Comparison of ENCODE assay signal across 16 cellular contexts in genomic region chr17:58284613-58285421, GRCh38. TPM values are rescaled to one million over a fixed set of nuclear protein-coding genes. Genes with fewer than 3 reads are reported as not detected.
DNase-seq lines count a peak whose midpoint lies in the region; ATAC-seq, FAIRE-seq and TF ChIP-seq lines count a peak whose summit lies in the region.
"Had no signal": no experiment of that assay in that cellular context is flagged by ENCODE, and none has a peak within 500 bp of the region (broad histone marks: within the 10 kb centered on the region; RNA-seq: fewer than 3 reads in every experiment).

No MANE protein-coding gene starts in this region.

- 49% methylated on average over 6 of the region's 6 CpGs; no CpG with 5 or more reads in 1 of the 2 experiments for WGBS in H1 (ENCODE audit: extremely low coverage in 1 of 2, insufficient coverage in 1 of 2, insufficient read length in 1 of 2, insufficient replicate concordance in 2 of 2, low coverage in 1 of 2, low lambda C conversion rate in 2 of 2, missing lambda C conversion rate in 1 of 2), 2 experiments
- 41 to 71% methylated on average over 6 of the region's 6 CpGs for WGBS in sigmoid colon, 2 donors

- H3K27me3 Mint-ChIP-seq in endothelial cell (ENCODE audit: unreplicated experiment), result peaks cover 7% of the 10 kb centered on the region

- peak; percentile 52 for FAIRE-seq in H1 (lab: Jason Lieb, UNC)

- DNase-seq in NOMO-1 (lab: John Stamatoyannopoulos, UW; ENCODE audit: unreplicated experiment in 2 of 2) (peak; percentile 95 to 99), H1 (ENCODE audit: low read depth in 1 of 2, low spot score in 2 of 2) (peak; percentile 23 to 62), sigmoid colon (peak; percentile 26), endothelial cell (ENCODE audit: low spot score) (no peak), DMS79 treated with DMSO at 0.1 percent for 48 hours (lab: John Stamatoyannopoulos, UW) (no peak)
- DNase-seq: HFFc6, left colon, NCI-H1930, NCI-H526 had no signal

- H3K4me2 ChIP-seq in H1 (ENCODE audit: insufficient read depth in 1 of 2, low read depth in 2 of 2, low read length in 2 of 2), result peak overlapping the region; percentile 9; a peak in 2 of 4 replicates

- peak overlapping the region; percentile 75; the same call in 1 of the 2 replicates for H2BK12ac ChIP-seq in H1 (ENCODE audit: low read depth, low read length)

- H3K4me3 ChIP-seq in HEK293 (ENCODE audit: low read depth, low read length) (no peak overlapping the region), H1 (ENCODE audit: extremely low read depth in 1 of 4, insufficient read depth in 2 of 4, low read depth in 3 of 4, low read length in 4 of 4) (peak overlapping the region in 1 of 4 experiments; percentile 0; a peak in 1 of 8 replicates), sigmoid colon (no peak overlapping the region)

- no peaks in the 10 kb centered on the region; a peak in 1 of 7 replicates for H3K27me3 ChIP-seq in H1 (replicated peaks in 1 of 4; ENCODE audit: control insufficient read depth in 3 of 4, extremely low read depth in 1 of 4, insufficient read depth in 3 of 4, low read length in 3 of 4)
- peaks cover 0 to 20% (median 6%) of the 10 kb centered on the region in 3 donors for H3K27me3 ChIP-seq in sigmoid colon

- H3K23ac ChIP-seq in H1 (ENCODE audit: insufficient read length), result no peak overlapping the region

- peak overlapping the region; percentile 48; the same call in 1 of the 2 replicates for H2BK5ac ChIP-seq in H1 (ENCODE audit: low read depth, low read length)

- no peaks in the 10 kb centered on the region for H3K4me1 Mint-ChIP-seq in endothelial cell (ENCODE audit: unreplicated experiment)

- peak in 1 of 2 experiments; percentile 2; a peak in 1 of 4 replicates for TF ChIP-seq RAD21 in H1 (IDR thresholded peaks at IDR 0.05 in 1 of 2, conservative IDR thresholded peaks at IDR 0.05 in 1 of 2; ENCODE audit: low read depth in 2 of 2, low read length in 2 of 2)

- no peaks in the 10 kb centered on the region for H3K36me3 Mint-ChIP-seq in endothelial cell (ENCODE audit: low read depth, unreplicated experiment)

- peak overlapping the region; percentile 73; the same call in 1 of the 2 replicates for H3K18ac ChIP-seq in H1 (ENCODE audit: extremely low read depth, low read length)

- peak overlapping the region; percentile 21 for H3K56ac ChIP-seq in H1 (replicated peaks; ENCODE audit: insufficient read length, low read depth, low read length)

- H2BK15ac ChIP-seq in H1 (ENCODE audit: low read length), result no peak overlapping the region

- CTCF ChIA-PET in HEK293 (lab: Yijun Ruan, JAX), result interaction anchor here (0.6 to 1.6 kb wide), 2 partner anchors 35 to 1013 kb away, joined by 3 to 8 read pairs; no protein-coding TSS in a partner anchor
- CTCF ChIA-PET in H1 (lab: Charles Lee; ENCODE audit: partially characterized antibody), result interaction anchor here (0.9 to 2.3 kb wide), 10 partner anchors 10 to 133 kb away, joined by 3 to 14 read pairs (median 4); partner anchors contain the start of gene RNF43

- H4K5ac ChIP-seq in H1 (ENCODE audit: insufficient read length, low read depth, low read length), result peak overlapping the region; percentile 12

- TF ChIP-seq POLR2A in H1 (IDR thresholded peaks at IDR 0.05; ENCODE audit: control extremely low read depth in 1 of 2, low read depth in 2 of 2, low read length in 2 of 2) (peak in 1 of 2 experiments; percentile 68; a peak in 2 of 3 replicates), sigmoid colon (IDR thresholded peaks at IDR 0.05) (no peak)

- no peak overlapping the region for H3K4ac ChIP-seq in H1 (replicated peaks; ENCODE audit: insufficient read length, low read depth, low read length)

- H3K36me3 ChIP-seq in HEK293 (ENCODE audit: control insufficient read depth in 2 of 2, insufficient read depth in 1 of 2, low read length in 2 of 2) (no peaks in the 10 kb centered on the region), H1 (ENCODE audit: control insufficient read depth in 2 of 4, insufficient read depth in 4 of 4, low read length in 3 of 4) (no peaks in the 10 kb centered on the region), sigmoid colon (no peaks in the 10 kb centered on the region)

- H3K27ac ChIP-seq in HEK293 (ENCODE audit: extremely low read depth, low read depth, low read length) (no peak overlapping the region), H1 (ENCODE audit: low read depth, low read length) (no peak overlapping the region), sigmoid colon (no peak overlapping the region)
- H3K27ac ChIP-seq: C4-2B, epithelial cell of prostate had no signal

- H3K4me1 ChIP-seq in HEK293 (ENCODE audit: control insufficient read depth, insufficient read depth, low read length) (peaks cover 3% of the 10 kb centered on the region; the same call in 1 of the 2 replicates), H1 (replicated peaks in 1 of 4; ENCODE audit: control insufficient read depth in 3 of 4, insufficient read depth in 4 of 4, low read length in 3 of 4) (peaks cover 0 to 8% (median 4%) of the 10 kb centered on the region in 4 experiments; a peak in 5 of 7 replicates), sigmoid colon (no peaks in the 10 kb centered on the region)

- no peak for TF ChIP-seq CTCF in HEK293 (tag by site-specific recombination; IDR thresholded peaks at IDR 0.05)
- peak in 1 of 3 experiments; percentile 8; a peak in 2 of 4 replicates for TF ChIP-seq CTCF in H1 (IDR thresholded peaks at IDR 0.05; ENCODE audit: control extremely low read depth in 1 of 3, insufficient read depth in 1 of 3, low read depth in 1 of 3, low read length in 3 of 3)
- TF ChIP-seq CTCF in sigmoid colon (IDR thresholded peaks at IDR 0.05), result no peak
- no peak for TF ChIP-seq CTCF in endothelial cell (IDR thresholded peaks at IDR 0.05; ENCODE audit: unreplicated experiment)

- TF ChIP-seq EP300 in H1 (IDR thresholded peaks at IDR 0.05; ENCODE audit: borderline replicate concordance in 1 of 2, low read depth in 2 of 2, low read length in 2 of 2) (no peak), sigmoid colon (IDR thresholded peaks at IDR 0.05) (no peak)

- no peak overlapping the region for H3K9ac ChIP-seq in H1 (replicated peaks in 1 of 4; ENCODE audit: extremely low read depth in 1 of 4, low read depth in 3 of 4, low read length in 3 of 4)

- no peak overlapping the region for H3K4me3 Mint-ChIP-seq in endothelial cell (ENCODE audit: unreplicated experiment)
- H3K4me3 Mint-ChIP-seq: HFFc6 had no signal

- no peak for ATAC-seq in HG03108 (IDR thresholded peaks at IDR 0.05; ENCODE audit: unreplicated experiment)
- ATAC-seq: left colon had no signal

- H2BK20ac ChIP-seq in H1 (ENCODE audit: low read length), result 0 out of 2 replicates have a peak overlapping the region, but pooled peaks have one; percentile 32

- no peak overlapping the region for H3K14ac ChIP-seq in H1 (ENCODE audit: insufficient read length)

- no peak overlapping the region for H2BK120ac ChIP-seq in H1 (replicated peaks; ENCODE audit: low read depth, low read length)

- no peaks in the 10 kb centered on the region for H4K20me1 ChIP-seq in H1 (replicated peaks in 1 of 2; ENCODE audit: control insufficient read depth in 1 of 2, insufficient read depth in 2 of 2, low read length in 2 of 2)

- no peaks in the 10 kb centered on the region for H3K9me3 ChIP-seq in HEK293 (ENCODE audit: control insufficient read depth, insufficient read depth, low read depth, low read length)
- H3K9me3 ChIP-seq in H1 (ENCODE audit: insufficient read depth in 2 of 2, low read depth in 1 of 2, low read length in 1 of 2), result no peaks in the 10 kb centered on the region
- no peaks in the 10 kb centered on the region for H3K9me3 ChIP-seq in sigmoid colon

- peak overlapping the region; percentile 5; the same call in 1 of the 2 replicates for H2AFZ ChIP-seq in H1 (ENCODE audit: low read length)

- H3K79me2 ChIP-seq in H1 (ENCODE audit: control insufficient read depth in 1 of 2, insufficient read depth in 2 of 2, low read length in 2 of 2), result no peaks in the 10 kb centered on the region

- H3K23me2 ChIP-seq in H1 (ENCODE audit: low read depth, low read length), result no peaks in the 10 kb centered on the region

- no peaks in the 10 kb centered on the region for H3K79me1 ChIP-seq in H1 (ENCODE audit: low read depth, low read length)

- no peak overlapping the region; the same call in 1 of the 2 replicates for H4K8ac ChIP-seq in H1 (ENCODE audit: extremely low read depth, insufficient read depth, low read length)

- H3K9me3 Mint-ChIP-seq in endothelial cell (ENCODE audit: unreplicated experiment), result no peaks in the 10 kb centered on the region
- H3K9me3 Mint-ChIP-seq: HFFc6 had no signal

- H3K27ac Mint-ChIP-seq in endothelial cell (ENCODE audit: unreplicated experiment), result no peak overlapping the region
- H3K27ac Mint-ChIP-seq: HFFc6, progenitor cell of endocrine pancreas had no signal

- H4K91ac ChIP-seq in H1 (replicated peaks; ENCODE audit: insufficient read length, low read length), result peak overlapping the region; percentile 41

- POLR2A ChIA-PET in HEK293 (lab: Yijun Ruan, JAX) (no interaction called here), H1 (lab: Charles Lee; ENCODE audit: partially characterized antibody) (interaction anchor here (0.8 to 2.5 kb wide), 9 partner anchors 9 to 347 kb away, joined by 3 to 9 read pairs (median 5); partner anchors contain the start of genes MTMR4, RNF43 and SUPT4H1)

- intact Hi-C loops in sigmoid colon (cut with DNase I), result no loop called here

- no peak overlapping the region for H2AK5ac ChIP-seq in H1 (ENCODE audit: low read depth, low read length)

RNA-seq across cellular contexts. Expression of gene MPO, which starts 4.1 kb away (rescaled TPM):
- total RNA-seq in H1 (2021; fragmentation: NEBNext Ultra II Directional; extraction: Animal tissue kit (Norgen Biotek cat#: 25700)), result 0.74 TPM in 1 of 2 replicates, not detected in the other
- polyA plus RNA-seq in H1 (2011; rRNA removed) (0.06 and 0.13 TPM in 2 replicates), sigmoid colon (under 1 TPM in 1 of 3 donors, not detected in 2; 0.44 TPM)
- polyA plus RNA-seq in H1 (2011; cell fraction: cytosol; rRNA removed), result 0.08 TPM
- 0.61 TPM for polyA plus RNA-seq in H1 (2011; cell fraction: nucleus; rRNA removed)
- not detected in 4 replicates for polyA plus RNA-seq in H1 (2012, experiment 1 of 2)
- polyA plus RNA-seq in H1 (2012, experiment 2 of 2), result 0.04 TPM
- 0.04 TPM for polyA plus RNA-seq in H1 (2013, experiment 1 of 2)
- polyA plus RNA-seq in H1 (2013, experiment 2 of 2), result 0.09 TPM
- polyA minus RNA-seq in H1 (2011; rRNA and poly(A)+ RNA removed), result not detected in 2 replicates
- not detected for polyA minus RNA-seq in H1 (2011; cell fraction: cytosol; rRNA and poly(A)+ RNA removed)
- not detected for polyA minus RNA-seq in H1 (2011; cell fraction: nucleus; rRNA and poly(A)+ RNA removed)
- total RNA-seq in sigmoid colon (under 1 TPM in 1 of 4 donors, not detected in 3; 0.36 TPM), endothelial cell (ENCODE audit: unreplicated experiment) (not detected)
- total RNA-seq: HFFc6; progenitor cell of endocrine pancreas; T-helper 2 cell treated with Interferon-gamma antibody and Interleukin-4, amounts not matched to agents 100 ng/mL and 5 ng/mL, for 36 hours had no signal

RNA-seq across cellular contexts. Expression of gene TSPOAP1, which starts 43.8 kb away (rescaled TPM):
- total RNA-seq in H1 (2021; fragmentation: NEBNext Ultra II Directional; extraction: Animal tissue kit (Norgen Biotek cat#: 25700)), result 9.2 and 9.8 TPM in 2 replicates
- polyA plus RNA-seq in H1 (2011; rRNA removed), result 7.6 and 9.8 TPM in 2 replicates
- polyA plus RNA-seq in H1 (2011; cell fraction: cytosol; rRNA removed), result 13.8 TPM
- 69.7 TPM for polyA plus RNA-seq in H1 (2011; cell fraction: nucleus; rRNA removed)
- 14.7 to 18.9 TPM (median 15.9 TPM) in 4 replicates for polyA plus RNA-seq in H1 (2012, experiment 1 of 2)
- polyA plus RNA-seq in H1 (2012, experiment 2 of 2), result 6.2 TPM
- polyA plus RNA-seq in H1 (2013, experiment 1 of 2), result 4.8 TPM
- 4.1 TPM for polyA plus RNA-seq in H1 (2013, experiment 2 of 2)
- 2.9 and 6.6 TPM in 2 replicates for polyA minus RNA-seq in H1 (2011; rRNA and poly(A)+ RNA removed)
- polyA minus RNA-seq in H1 (2011; cell fraction: cytosol; rRNA and poly(A)+ RNA removed), result 5.8 TPM
- polyA minus RNA-seq in H1 (2011; cell fraction: nucleus; rRNA and poly(A)+ RNA removed), result 8.9 TPM
- 10 to 100 TPM; 12.5 to 28.4 (median 17.0) TPM for total RNA-seq in sigmoid colon
- 1 to 10 TPM in 2 of 3 donors, under 1 TPM in 1; 0.69 to 7.2 (median 3.6) TPM for polyA plus RNA-seq in sigmoid colon
- total RNA-seq in endothelial cell (ENCODE audit: unreplicated experiment), result 1.3 TPM

RNA-seq across cellular contexts. Expression of gene LPO, which starts 46.4 kb away (rescaled TPM):
- 0.44 and 0.52 TPM in 2 replicates for total RNA-seq in H1 (2021; fragmentation: NEBNext Ultra II Directional; extraction: Animal tissue kit (Norgen Biotek cat#: 25700))
- polyA plus RNA-seq in H1 (2011; rRNA removed) (0.38 and 0.46 TPM in 2 replicates), sigmoid colon (not detected)
- polyA plus RNA-seq in H1 (2011; cell fraction: cytosol; rRNA removed), result 0.40 TPM
- 0.23 TPM for polyA plus RNA-seq in H1 (2011; cell fraction: nucleus; rRNA removed)
- polyA plus RNA-seq in H1 (2012, experiment 1 of 2), result 0.17 to 0.61 TPM (median 0.40 TPM) in 4 replicates
- polyA plus RNA-seq in H1 (2012, experiment 2 of 2), result 0.17 TPM
- polyA plus RNA-seq in H1 (2013, experiment 1 of 2), result 0.20 TPM
- polyA plus RNA-seq in H1 (2013, experiment 2 of 2), result 0.26 TPM
- polyA minus RNA-seq in H1 (2011; rRNA and poly(A)+ RNA removed), result 0.51 and 0.85 TPM in 2 replicates
- polyA minus RNA-seq in H1 (2011; cell fraction: cytosol; rRNA and poly(A)+ RNA removed), result not detected
- not detected for polyA minus RNA-seq in H1 (2011; cell fraction: nucleus; rRNA and poly(A)+ RNA removed)
- total RNA-seq in sigmoid colon (not detected), endothelial cell (ENCODE audit: unreplicated experiment) (0.31 TPM)
- total RNA-seq: cerebellum; HFFc6; left colon; progenitor cell of endocrine pancreas; T-helper 2 cell treated with Interferon-gamma antibody and Interleukin-4, amounts not matched to agents 100 ng/mL and 5 ng/mL, for 36 hours had no signal

Comparison
In these comparisons a context has a peak if more than half of its experiments do, and no peak if none do; other contexts are left out.
1. DNase-seq: peak in NOMO-1 (2 of 2), H1 (2 of 2) and sigmoid colon (single experiment); none in endothelial cell (single experiment) and DMS79 treated with DMSO at 0.1 percent for 48 hours (single experiment).